In the genomic region with DNA sequence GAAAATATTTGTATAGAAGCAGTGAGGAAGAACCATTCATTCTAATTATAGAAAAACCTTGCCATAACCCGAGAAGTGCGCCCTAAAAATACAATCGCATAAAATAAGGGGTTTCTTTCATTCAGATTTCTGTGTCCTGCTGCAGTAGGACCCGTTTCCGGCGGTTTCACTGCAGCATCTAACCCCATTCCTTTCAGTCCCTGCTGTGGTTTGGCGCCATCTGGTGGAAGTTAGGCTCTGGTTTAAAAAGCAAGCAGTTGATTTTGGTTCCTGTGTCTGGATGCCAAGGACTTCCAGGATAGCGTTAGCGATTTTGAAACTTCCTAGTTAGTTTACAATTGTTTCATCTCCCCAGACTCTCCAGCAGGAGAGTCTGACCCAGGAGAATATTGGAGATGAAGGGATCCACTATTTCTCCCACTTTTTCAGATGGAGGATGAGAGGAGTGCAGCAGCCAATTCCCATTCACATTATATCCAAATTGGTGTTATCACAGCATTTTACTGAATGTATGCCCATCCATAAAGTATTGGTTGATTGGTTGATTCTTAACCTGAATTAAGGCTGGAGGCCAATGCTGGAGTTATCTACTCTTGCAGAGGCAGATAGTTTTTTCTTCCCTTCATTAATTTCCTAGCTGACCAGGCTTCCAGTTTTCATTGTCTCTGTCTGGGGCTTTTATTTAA, we compare ENCODE assay signal across 8 cellular contexts.
DNase-seq lines count a peak whose midpoint lies in the region; ATAC-seq and TF ChIP-seq lines count a peak whose summit lies in the region.

No MANE protein-coding gene starts in this region.

- no peaks in the 10 kb centered on the region for H3K36me3 ChIP-seq in neural progenitor cell

- no peak overlapping the region for H3K9ac ChIP-seq in neural progenitor cell

- no peak overlapping the region for H3K27ac ChIP-seq in neural progenitor cell

- peak overlapping the region; percentile 99 for H2AFZ ChIP-seq in neural progenitor cell (replicated peaks)

- no peaks in the 10 kb centered on the region for H3K79me2 ChIP-seq in neural progenitor cell (ENCODE audit: low read depth)

- H3K9me3 Mint-ChIP-seq in activated T-cell treated with anti-CD3 and anti-CD28 coated beads, Interleukin-2, amount 50 U/mL, for 24 hours, result no peaks in the 10 kb centered on the region
- H3K9me3 Mint-ChIP-seq in neural progenitor cell, result peaks cover 4% of the 10 kb centered on the region

- DNase-seq in DMS79 (lab: John Stamatoyannopoulos, UW), result peak; percentile 23
- peak; percentile 65 for DNase-seq in Jurkat, Clone E6-1 (ENCODE audit: low read depth, low spot score)
- peak; percentile 90 for DNase-seq in OCI-M1 (lab: John Stamatoyannopoulos, UW)
- peak; percentile 60 for DNase-seq in activated T-cell treated with anti-CD3 and anti-CD28 coated beads, Interleukin-2, amount 50 U/mL, for 24 hours
- peak; percentile 95 for DNase-seq in fibroblast of peridontal ligament (ENCODE audit: extremely low read depth)
- DNase-seq in neural progenitor cell (ENCODE audit: low spot score), result peak; percentile 92
- DNase-seq in stromal cell of bone marrow (ENCODE audit: low read depth), result peak; percentile 76

- peaks cover 5% of the 10 kb centered on the region for H3K4me1 ChIP-seq in neural progenitor cell

- no peaks in the 10 kb centered on the region for H3K9me3 ChIP-seq in neural progenitor cell (ENCODE audit: low read depth)

- H3K27me3 ChIP-seq in neural progenitor cell, result no peaks in the 10 kb centered on the region

- H3K36me3 Mint-ChIP-seq in activated T-cell treated with anti-CD3 and anti-CD28 coated beads, Interleukin-2, amount 50 U/mL, for 24 hours (ENCODE audit: low read depth), result no peaks in the 10 kb centered on the region
- peaks cover 2% of the 10 kb centered on the region for H3K36me3 Mint-ChIP-seq in neural progenitor cell

- H3K27ac Mint-ChIP-seq in activated T-cell treated with anti-CD3 and anti-CD28 coated beads, Interleukin-2, amount 50 U/mL, for 24 hours, result no peak overlapping the region
- peak overlapping the region; percentile 89 for H3K27ac Mint-ChIP-seq in neural progenitor cell

- H3K4me1 Mint-ChIP-seq in activated T-cell treated with anti-CD3 and anti-CD28 coated beads, Interleukin-2, amount 50 U/mL, for 24 hours (ENCODE audit: low read depth), result peaks cover 3% of the 10 kb centered on the region
- H3K4me1 Mint-ChIP-seq in neural progenitor cell, result peaks cover 10% of the 10 kb centered on the region

- peak; percentile 95 for TF ChIP-seq CTCF in neural progenitor cell (IDR thresholded peaks at IDR 0.05)

- no peaks in the 10 kb centered on the region for H3F3A ChIP-seq in neural progenitor cell (ENCODE audit: low read depth)

- H3K4me3 ChIP-seq in Jurkat, Clone E6-1 (ENCODE audit: low read length), result no peak overlapping the region
- H3K4me3 ChIP-seq in neural progenitor cell, result no peak overlapping the region

- H3K27me3 Mint-ChIP-seq in activated T-cell treated with anti-CD3 and anti-CD28 coated beads, Interleukin-2, amount 50 U/mL, for 24 hours, result no peaks in the 10 kb centered on the region
- peaks cover 2% of the 10 kb centered on the region for H3K27me3 Mint-ChIP-seq in neural progenitor cell (ENCODE audit: insufficient read depth, low read depth)

- H3K4me3 Mint-ChIP-seq in activated T-cell treated with anti-CD3 and anti-CD28 coated beads, Interleukin-2, amount 50 U/mL, for 24 hours, result no peak overlapping the region
- no peak overlapping the region for H3K4me3 Mint-ChIP-seq in neural progenitor cell

- H4K20me1 ChIP-seq in neural progenitor cell (ENCODE audit: low read depth), result no peaks in the 10 kb centered on the region

- ATAC-seq in GM21717 (IDR thresholded peaks at IDR 0.05; ENCODE audit: unreplicated experiment), result peak; percentile 92

- H3K4me2 ChIP-seq in neural progenitor cell, result peak overlapping the region; percentile 28

Comparison
In these comparisons a context has a peak if more than half of its experiments do, and no peak if none do; other contexts are left out.
1. DNase-seq: peak in every context shown above with its lines; median percentile 95 in fibroblast of peridontal ligament; 92 in neural progenitor cell; 90 in OCI-M1; 76 in stromal cell of bone marrow; 65 in Jurkat, Clone E6-1; 60 in activated T-cell treated with anti-CD3 and anti-CD28 coated beads, Interleukin-2, amount 50 U/mL, for 24 hours; 23 in DMS79.